Comparison of ENCODE assay signal across 22 cellular contexts in genomic region chr2:170320948-170321347, GRCh38.
"Had no signal": no experiment of that assay in that cellular context is flagged by ENCODE, and none has a peak within 500 bp of the region (broad histone marks: within the 10 kb centered on the region; RNA-seq: fewer than 3 reads in every experiment).

No MANE protein-coding gene starts in this region.

- H3K36me3 Mint-ChIP-seq: activated naive CD4-positive, alpha-beta T cell treated with anti-CD3 and anti-CD28 coated beads, Interleukin-2, amount 50 U/mL, for 24 hours; T-cell had no signal

- FAIRE-seq: RCC 7860 had no signal

- H3K27me3 ChIP-seq: ascending aorta, colonic mucosa had no signal

- H3K4me3 ChIP-seq: ascending aorta, colonic mucosa had no signal

- H3K27ac ChIP-seq: ascending aorta, colonic mucosa, WERI-Rb-1 had no signal

- H3K4me1 ChIP-seq: ascending aorta, colonic mucosa had no signal

- H3K36me3 ChIP-seq: ascending aorta, colonic mucosa, WERI-Rb-1 had no signal

- H3K4me1 Mint-ChIP-seq: activated naive CD4-positive, alpha-beta T cell treated with anti-CD3 and anti-CD28 coated beads, Interleukin-2, amount 50 U/mL, for 24 hours; T-cell had no signal

- H3K9me3 ChIP-seq: colonic mucosa had no signal

- ATAC-seq: activated CD8-positive, alpha-beta T cell treated with anti-CD3 and anti-CD28 coated beads, Interleukin-2, amount 10 ng/mL, durations not matched to agents 7 days and 5 days; T-cell had no signal

- DNase-seq: activated CD4-positive, alpha-beta T cell treated with anti-CD3 and anti-CD28 coated beads for 4 hours; activated CD8-positive, alpha-beta memory T cell treated with anti-CD3 and anti-CD28 coated beads, Interleukin-2, amount 50 U/mL, for 48 hours; activated CD8-positive, alpha-beta T cell treated with anti-CD3 and anti-CD28 coated beads, Interleukin-2, amount 10 ng/mL, durations not matched to agents 7 days and 5 days; activated T-cell treated with anti-CD3 and anti-CD28 coated beads, Interleukin-2, amount 50 U/mL, for 1 hour; amniotic stem cell; caudate nucleus; colonic mucosa; Karpas-422; NCI-H1048; NCI-H146; NCI-H187 treated with DMSO at 0.1 percent for 48 hours; NCI-H2081 treated with DMSO at 0.1 percent for 48 hours; NCI-H446; NCI-H524; SHP77; T-cell; T-helper 2 cell; T1000; WERI-Rb-1 had no signal

- H3K27ac Mint-ChIP-seq: activated CD8-positive, alpha-beta T cell treated with anti-CD3 and anti-CD28 coated beads, Interleukin-2, amount 10 ng/mL, durations not matched to agents 7 days and 5 days; activated naive CD4-positive, alpha-beta T cell treated with anti-CD3 and anti-CD28 coated beads, Interleukin-2, amount 50 U/mL, for 24 hours; T-cell had no signal

- H3K4me3 Mint-ChIP-seq: activated CD8-positive, alpha-beta T cell treated with anti-CD3 and anti-CD28 coated beads, Interleukin-2, amount 10 ng/mL, durations not matched to agents 7 days and 5 days; activated naive CD4-positive, alpha-beta T cell treated with anti-CD3 and anti-CD28 coated beads, Interleukin-2, amount 50 U/mL, for 24 hours; T-cell had no signal
